Comparison of ENCODE assay signal across 1 cellular context in the genomic region with DNA sequence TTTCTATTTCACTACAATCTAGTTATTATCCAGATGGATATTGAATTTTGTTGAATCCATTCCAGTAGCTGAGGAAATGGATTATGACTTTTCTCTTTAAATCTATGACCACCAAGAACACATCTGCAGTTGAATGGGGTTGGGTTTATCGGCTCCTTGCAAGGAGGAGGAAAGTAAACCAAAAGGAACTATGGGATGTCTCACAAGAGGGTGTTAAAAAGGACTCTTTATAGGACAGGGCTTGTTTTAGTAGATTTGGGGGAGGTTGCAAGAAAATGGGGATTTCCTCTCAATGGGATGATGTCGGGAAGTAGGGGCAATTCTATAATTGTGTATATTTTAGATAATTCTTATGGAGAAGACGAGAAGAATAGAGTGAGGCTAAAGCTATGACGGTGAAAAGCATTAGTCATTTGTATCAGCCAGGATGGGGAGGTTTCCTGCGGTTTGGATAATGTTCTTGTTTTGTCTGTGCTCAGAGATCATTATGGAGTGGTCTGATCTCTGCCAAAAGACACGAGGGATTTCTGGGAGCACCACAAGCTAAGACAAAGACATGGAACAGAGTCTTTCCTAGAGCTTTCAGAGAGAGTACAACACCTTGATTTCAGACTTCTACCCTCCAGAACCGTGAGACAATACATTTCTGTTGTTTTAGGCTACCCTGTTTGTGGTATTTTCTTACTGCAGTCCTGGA.
TF ChIP-seq lines count a peak whose summit lies in the region.

No MANE protein-coding gene starts in this region.

TF ChIP-seq in K562, 482 proteins besides CTCF, POLR2A, EP300 and RAD21 (continued from another document and continues in another):
- TF ChIP-seq SP1 (CRISPR knock-in tag; IDR thresholded peaks at IDR 0.05), result no peak; the same call in 1 of the 2 replicates
- TF ChIP-seq ZNF696 (CRISPR knock-in tag; conservative IDR thresholded peaks at IDR 0.05), result no peak
- no peak for TF ChIP-seq ZNF551 (CRISPR knock-in tag; IDR thresholded peaks at IDR 0.05)
- TF ChIP-seq, protein P1, sequence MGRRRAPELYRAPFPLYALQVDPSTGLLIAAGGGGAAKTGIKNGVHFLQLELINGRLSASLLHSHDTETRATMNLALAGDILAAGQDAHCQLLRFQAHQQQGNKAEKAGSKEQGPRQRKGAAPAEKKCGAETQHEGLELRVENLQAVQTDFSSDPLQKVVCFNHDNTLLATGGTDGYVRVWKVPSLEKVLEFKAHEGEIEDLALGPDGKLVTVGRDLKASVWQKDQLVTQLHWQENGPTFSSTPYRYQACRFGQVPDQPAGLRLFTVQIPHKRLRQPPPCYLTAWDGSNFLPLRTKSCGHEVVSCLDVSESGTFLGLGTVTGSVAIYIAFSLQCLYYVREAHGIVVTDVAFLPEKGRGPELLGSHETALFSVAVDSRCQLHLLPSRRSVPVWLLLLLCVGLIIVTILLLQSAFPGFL (CRISPR knock-in tag; IDR thresholded peaks at IDR 0.05), result no peak
- TF ChIP-seq ZBTB12 (CRISPR knock-in tag; IDR thresholded peaks at IDR 0.05), result peak; percentile 39; the same call in 1 of the 2 replicates
- TF ChIP-seq THRB (CRISPR knock-in tag; conservative IDR thresholded peaks at IDR 0.05), result 0 out of 2 replicates have a peak, but pooled peaks have one; percentile 20
- peak; percentile 92 for TF ChIP-seq ZNF263 (CRISPR knock-in tag; IDR thresholded peaks at IDR 0.05; ENCODE audit: borderline replicate concordance)
- TF ChIP-seq ZNF561 (CRISPR knock-in tag; conservative IDR thresholded peaks at IDR 0.05), result no peak
- TF ChIP-seq MCM3 (IDR thresholded peaks at IDR 0.05), result no peak
- peak in 1 of 2 experiments; percentile 35; a peak in 2 of 4 replicates for TF ChIP-seq MAZ (CRISPR knock-in tag; conservative IDR thresholded peaks at IDR 0.05 in 1 of 2, IDR thresholded peaks at IDR 0.05 in 1 of 2)
- TF ChIP-seq POLR3A (IDR thresholded peaks at IDR 0.05; ENCODE audit: borderline replicate concordance, extremely low read depth, insufficient read depth, insufficient read length), result no peak
- TF ChIP-seq SNIP1 (IDR thresholded peaks at IDR 0.05; ENCODE audit: low read depth), result no peak
- TF ChIP-seq MTA3 (IDR thresholded peaks at IDR 0.05; ENCODE audit: borderline replicate concordance), result peak; percentile 57; the same call in 1 of the 2 replicates
- no peak for TF ChIP-seq TEAD2 (tag; IDR thresholded peaks at IDR 0.05)
- TF ChIP-seq E2F5 (CRISPR knock-in tag; IDR thresholded peaks at IDR 0.05), result no peak
- peak; percentile 85; the same call in 1 of the 2 replicates for TF ChIP-seq NBN (IDR thresholded peaks at IDR 0.05; ENCODE audit: low read depth)
- TF ChIP-seq ZNF239 (CRISPR knock-in tag; IDR thresholded peaks at IDR 0.05), result no peak; the same call in 1 of the 2 replicates
- peak; percentile 87 for TF ChIP-seq ZNF395 (CRISPR knock-in tag; IDR thresholded peaks at IDR 0.05)
- TF ChIP-seq, protein P2, sequence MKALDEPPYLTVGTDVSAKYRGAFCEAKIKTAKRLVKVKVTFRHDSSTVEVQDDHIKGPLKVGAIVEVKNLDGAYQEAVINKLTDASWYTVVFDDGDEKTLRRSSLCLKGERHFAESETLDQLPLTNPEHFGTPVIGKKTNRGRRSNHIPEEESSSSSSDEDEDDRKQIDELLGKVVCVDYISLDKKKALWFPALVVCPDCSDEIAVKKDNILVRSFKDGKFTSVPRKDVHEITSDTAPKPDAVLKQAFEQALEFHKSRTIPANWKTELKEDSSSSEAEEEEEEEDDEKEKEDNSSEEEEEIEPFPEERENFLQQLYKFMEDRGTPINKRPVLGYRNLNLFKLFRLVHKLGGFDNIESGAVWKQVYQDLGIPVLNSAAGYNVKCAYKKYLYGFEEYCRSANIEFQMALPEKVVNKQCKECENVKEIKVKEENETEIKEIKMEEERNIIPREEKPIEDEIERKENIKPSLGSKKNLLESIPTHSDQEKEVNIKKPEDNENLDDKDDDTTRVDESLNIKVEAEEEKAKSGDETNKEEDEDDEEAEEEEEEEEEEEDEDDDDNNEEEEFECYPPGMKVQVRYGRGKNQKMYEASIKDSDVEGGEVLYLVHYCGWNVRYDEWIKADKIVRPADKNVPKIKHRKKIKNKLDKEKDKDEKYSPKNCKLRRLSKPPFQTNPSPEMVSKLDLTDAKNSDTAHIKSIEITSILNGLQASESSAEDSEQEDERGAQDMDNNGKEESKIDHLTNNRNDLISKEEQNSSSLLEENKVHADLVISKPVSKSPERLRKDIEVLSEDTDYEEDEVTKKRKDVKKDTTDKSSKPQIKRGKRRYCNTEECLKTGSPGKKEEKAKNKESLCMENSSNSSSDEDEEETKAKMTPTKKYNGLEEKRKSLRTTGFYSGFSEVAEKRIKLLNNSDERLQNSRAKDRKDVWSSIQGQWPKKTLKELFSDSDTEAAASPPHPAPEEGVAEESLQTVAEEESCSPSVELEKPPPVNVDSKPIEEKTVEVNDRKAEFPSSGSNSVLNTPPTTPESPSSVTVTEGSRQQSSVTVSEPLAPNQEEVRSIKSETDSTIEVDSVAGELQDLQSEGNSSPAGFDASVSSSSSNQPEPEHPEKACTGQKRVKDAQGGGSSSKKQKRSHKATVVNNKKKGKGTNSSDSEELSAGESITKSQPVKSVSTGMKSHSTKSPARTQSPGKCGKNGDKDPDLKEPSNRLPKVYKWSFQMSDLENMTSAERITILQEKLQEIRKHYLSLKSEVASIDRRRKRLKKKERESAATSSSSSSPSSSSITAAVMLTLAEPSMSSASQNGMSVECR (CRISPR knock-in tag; IDR thresholded peaks at IDR 0.05), result no peak
- TF ChIP-seq, protein P3, sequence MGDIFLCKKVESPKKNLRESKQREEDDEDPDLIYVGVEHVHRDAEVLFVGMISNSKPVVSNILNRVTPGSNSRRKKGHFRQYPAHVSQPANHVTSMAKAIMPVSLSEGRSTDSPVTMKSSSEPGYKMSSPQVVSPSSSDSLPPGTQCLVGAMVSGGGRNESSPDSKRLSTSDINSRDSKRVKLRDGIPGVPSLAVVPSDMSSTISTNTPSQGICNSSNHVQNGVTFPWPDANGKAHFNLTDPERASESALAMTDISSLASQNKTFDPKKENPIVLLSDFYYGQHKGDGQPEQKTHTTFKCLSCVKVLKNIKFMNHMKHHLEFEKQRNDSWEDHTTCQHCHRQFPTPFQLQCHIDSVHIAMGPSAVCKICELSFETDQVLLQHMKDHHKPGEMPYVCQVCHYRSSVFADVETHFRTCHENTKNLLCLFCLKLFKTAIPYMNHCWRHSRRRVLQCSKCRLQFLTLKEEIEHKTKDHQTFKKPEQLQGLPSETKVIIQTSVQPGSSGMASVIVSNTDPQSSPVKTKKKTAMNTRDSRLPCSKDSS (IDR thresholded peaks at IDR 0.05; ENCODE audit: low read depth, partially characterized antibody), result no peak
- no peak for TF ChIP-seq CHD1 (IDR thresholded peaks at IDR 0.05; ENCODE audit: low read length)
- TF ChIP-seq ZBTB26 (CRISPR knock-in tag; IDR thresholded peaks at IDR 0.05), result no peak
- 0 out of 4 replicates have a peak, but pooled peaks of 1 of the 2 experiments have one; percentile 23 for TF ChIP-seq UBTF (IDR thresholded peaks at IDR 0.05; ENCODE audit: borderline replicate concordance in 1 of 2, low read depth in 2 of 2, low read length in 2 of 2)
- TF ChIP-seq, protein P4, sequence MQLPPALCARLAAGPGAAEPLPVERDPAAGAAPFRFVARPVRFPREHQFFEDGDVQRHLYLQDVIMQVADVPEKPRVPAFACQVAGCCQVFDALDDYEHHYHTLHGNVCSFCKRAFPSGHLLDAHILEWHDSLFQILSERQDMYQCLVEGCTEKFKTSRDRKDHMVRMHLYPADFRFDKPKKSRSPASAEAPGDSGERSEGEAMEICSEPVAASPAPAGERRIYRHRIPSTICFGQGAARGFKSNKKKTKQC (CRISPR knock-in tag; IDR thresholded peaks at IDR 0.05), result no peak
- TF ChIP-seq PHB2 (IDR thresholded peaks at IDR 0.05; ENCODE audit: low read depth), result no peak
- TF ChIP-seq ZC3H11A (IDR thresholded peaks at IDR 0.05; ENCODE audit: low read depth, low read length), result no peak
- TF ChIP-seq, protein P5, sequence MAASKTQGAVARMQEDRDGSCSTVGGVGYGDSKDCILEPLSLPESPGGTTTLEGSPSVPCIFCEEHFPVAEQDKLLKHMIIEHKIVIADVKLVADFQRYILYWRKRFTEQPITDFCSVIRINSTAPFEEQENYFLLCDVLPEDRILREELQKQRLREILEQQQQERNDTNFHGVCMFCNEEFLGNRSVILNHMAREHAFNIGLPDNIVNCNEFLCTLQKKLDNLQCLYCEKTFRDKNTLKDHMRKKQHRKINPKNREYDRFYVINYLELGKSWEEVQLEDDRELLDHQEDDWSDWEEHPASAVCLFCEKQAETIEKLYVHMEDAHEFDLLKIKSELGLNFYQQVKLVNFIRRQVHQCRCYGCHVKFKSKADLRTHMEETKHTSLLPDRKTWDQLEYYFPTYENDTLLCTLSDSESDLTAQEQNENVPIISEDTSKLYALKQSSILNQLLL (CRISPR knock-in tag; IDR thresholded peaks at IDR 0.05; ENCODE audit: borderline replicate concordance), result no peak
- TF ChIP-seq PHF21A (IDR thresholded peaks at IDR 0.05; ENCODE audit: borderline replicate concordance, low read depth), result no peak
- TF ChIP-seq IFI16 (CRISPR knock-in tag; IDR thresholded peaks at IDR 0.05), result no peak
- TF ChIP-seq YBX1 (IDR thresholded peaks at IDR 0.05), result no peak
- no peak for TF ChIP-seq CREBBP (IDR thresholded peaks at IDR 0.05; ENCODE audit: low read depth, low read length)
- no peak for TF ChIP-seq ATF2 (CRISPR knock-in tag; IDR thresholded peaks at IDR 0.05)
- no peak for TF ChIP-seq CCAR2 (IDR thresholded peaks at IDR 0.05; ENCODE audit: low read depth, low read length)
- no peak for TF ChIP-seq JUNB (CRISPR knock-in tag; conservative IDR thresholded peaks at IDR 0.05)
- TF ChIP-seq ILF3 (IDR thresholded peaks at IDR 0.05; ENCODE audit: borderline replicate concordance), result no peak
- no peak for TF ChIP-seq ZKSCAN8 (CRISPR knock-in tag; IDR thresholded peaks at IDR 0.05)
- TF ChIP-seq ZNF584 (CRISPR knock-in tag; IDR thresholded peaks at IDR 0.05; ENCODE audit: low read depth), result peak; percentile 64; the same call in 1 of the 2 replicates
